Comparison of ENCODE assay signal across 18 cellular contexts in genomic region chr7:39588401-39588800, GRCh38.
"Had no signal": no experiment of that assay in that cellular context is flagged by ENCODE, and none has a peak within 500 bp of the region (broad histone marks: within the 10 kb centered on the region; RNA-seq: fewer than 3 reads in every experiment).

No MANE protein-coding gene starts in this region.

- ATAC-seq: activated T-cell treated with anti-CD3 and anti-CD28 coated beads, Interleukin-2, amount 50 U/mL, for 72 hours; natural killer cell had no signal

- H3K27me3 ChIP-seq: hepatocyte had no signal

- H3K27ac ChIP-seq: hepatocyte, left ventricle myocardium inferior, neutrophil, parathyroid adenoma, thoracic aorta had no signal

- H3K4me2 ChIP-seq: hepatocyte had no signal

- H3K9ac ChIP-seq: parathyroid adenoma had no signal

- H3K79me2 ChIP-seq: hepatocyte, parathyroid adenoma had no signal

- H3K4me3 ChIP-seq: hepatocyte, left ventricle myocardium inferior, thoracic aorta had no signal

- FAIRE-seq: keratinocyte, TTC549 had no signal

- H3K4me1 ChIP-seq: parathyroid adenoma had no signal

- DNase-seq: activated B cell treated with CpG ODN at 0.5 μM for 24 hours; activated CD4-positive, alpha-beta T cell treated with anti-CD3 and anti-CD28 coated beads, Interleukin-2, amount 10 ng/mL, durations not matched to agents 24 days and 14 days; activated CD8-positive, alpha-beta memory T cell treated with anti-CD3 and anti-CD28 coated beads, Interleukin-2, amount 50 U/mL, for 48 hours; activated T-cell treated with anti-CD3 and anti-CD28 coated beads, Interleukin-2, amount 50 U/mL, for 72 hours; aorta; dermis blood vessel endothelial cell; erythroblast; left ventricle myocardium inferior; natural killer cell; stimulated activated CD4-positive, alpha-beta T cell treated with anti-CD3 and anti-CD28 coated beads, Interleukin-12 subunit alpha, Interleukin-12 subunit beta, amount 100 ng/mL, for 4 hours; stimulated activated CD4-positive, alpha-beta T cell treated with anti-CD3 and anti-CD28 coated beads, Interleukin-2, amount 100 ng/mL, for 24 hours; T-helper 2 cell had no signal

- H3K36me3 ChIP-seq: left ventricle myocardium inferior, neutrophil, thoracic aorta had no signal

- H3K9me3 ChIP-seq: left ventricle myocardium inferior, neutrophil, thoracic aorta had no signal

- H2AFZ ChIP-seq: hepatocyte, parathyroid adenoma had no signal
